23 cellular contexts compared by ENCODE assay signal in the genomic region with DNA sequence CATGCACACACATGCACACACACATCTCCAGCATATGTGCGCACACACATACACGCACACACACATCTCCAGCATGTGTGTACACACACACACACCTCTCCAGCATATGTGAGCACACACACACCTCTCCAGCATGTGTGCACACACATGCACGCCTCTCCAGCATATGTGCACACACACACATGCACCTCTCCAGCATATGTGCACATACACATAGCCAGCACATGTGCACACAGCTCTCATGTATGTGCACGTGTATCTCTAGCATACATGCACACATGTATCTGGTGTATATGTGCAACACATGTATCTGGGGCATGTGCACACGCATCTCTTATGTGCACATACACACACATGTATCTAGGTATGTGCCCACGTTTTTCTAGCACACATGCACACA. TPM values are rescaled to one million over a fixed set of nuclear protein-coding genes. Genes with fewer than 3 reads are reported as not detected.
A peak's percentile ranks its signal among the peaks of the same experiment; 100 is the strongest.
DNase-seq lines count a peak whose midpoint lies in the region; ATAC-seq, FAIRE-seq and TF ChIP-seq lines count a peak whose summit lies in the region.
"Had no signal": no experiment of that assay in that cellular context is flagged by ENCODE, and none has a peak within 500 bp of the region (broad histone marks: within the 10 kb centered on the region; RNA-seq: fewer than 3 reads in every experiment).

No MANE protein-coding gene starts in this region.

- no peaks in the 10 kb centered on the region for H3K27me3 Mint-ChIP-seq in activated CD4-positive, alpha-beta T cell treated with anti-CD3 and anti-CD28 coated beads, Interleukin-2, amount 10 ng/mL, durations not matched to agents 24 days and 14 days
- no peaks in the 10 kb centered on the region for H3K27me3 Mint-ChIP-seq in central memory CD8-positive, alpha-beta T cell
- no peaks in the 10 kb centered on the region for H3K27me3 Mint-ChIP-seq in natural killer cell treated with Interleukin-12 subunit alpha and Interleukin-12 subunit beta and Interleukin-15 and Interleukin-18, amount 100 ng/mL, for 72 hours
- H3K27me3 Mint-ChIP-seq in T-helper 17 cell, result no peaks in the 10 kb centered on the region
- H3K27me3 Mint-ChIP-seq: activated CD8-positive, alpha-beta T cell treated with anti-CD3 and anti-CD28 coated beads for 36 hours; stimulated activated naive CD8-positive, alpha-beta T cell treated with anti-CD3 and anti-CD28 coated beads, Interleukin-15, amount 100 ng/mL, for 72 hours had no signal

- DNase-seq in activated CD4-positive, alpha-beta T cell treated with anti-CD3 and anti-CD28 coated beads, Interleukin-2, amount 10 ng/mL, durations not matched to agents 24 days and 14 days, result no peak
- DNase-seq in activated CD4-positive, alpha-beta T cell treated with anti-CD3 and anti-CD28 coated beads, Interleukin-2, amount 50 U/mL, for 48 hours, result no peak
- DNase-seq in GM12891 (ENCODE audit: insufficient read length, low spot score), result no peak
- DNase-seq in central memory CD8-positive, alpha-beta T cell (ENCODE audit: low spot score in 2 of 2), result no peak
- no peak for DNase-seq in natural killer cell treated with Interleukin-12 subunit alpha and Interleukin-12 subunit beta and Interleukin-15 and Interleukin-18, amount 100 ng/mL, for 72 hours (ENCODE audit: low spot score)
- DNase-seq in RPMI8226, result no peak
- no peak for DNase-seq in T-helper 17 cell
- no peak for DNase-seq in posterior vena cava (ENCODE audit: low spot score)
- DNase-seq: activated CD8-positive, alpha-beta T cell treated with anti-CD3 and anti-CD28 coated beads for 36 hours; activated gamma-delta T cell; Caco-2; DMS79; Karpas-422; NCI-H187; SK-N-SH; stimulated activated CD4-positive, alpha-beta T cell treated with anti-CD3 and anti-CD28 coated beads, Interleukin-15, amount 100 ng/mL, for 24 hours; stimulated activated naive CD8-positive, alpha-beta T cell treated with anti-CD3 and anti-CD28 coated beads, Interleukin-15, amount 100 ng/mL, for 72 hours; T1000; thyroid gland had no signal

- intact Hi-C loops in activated CD4-positive, alpha-beta T cell treated with anti-CD3 and anti-CD28 coated beads, Interleukin-2, amount 10 ng/mL, durations not matched to agents 24 days and 14 days (cut with micrococcal nuclease), result no loop called here
- intact Hi-C loops in posterior vena cava (cut with DNase I), result no loop called here

- H3K4me1 Mint-ChIP-seq in activated CD4-positive, alpha-beta T cell treated with anti-CD3 and anti-CD28 coated beads, Interleukin-2, amount 10 ng/mL, durations not matched to agents 24 days and 14 days, result peaks cover 13% of the 10 kb centered on the region
- peaks cover 7% of the 10 kb centered on the region for H3K4me1 Mint-ChIP-seq in central memory CD8-positive, alpha-beta T cell
- H3K4me1 Mint-ChIP-seq in natural killer cell treated with Interleukin-12 subunit alpha and Interleukin-12 subunit beta and Interleukin-15 and Interleukin-18, amount 100 ng/mL, for 72 hours (ENCODE audit: low read depth in 2 of 2), result peaks cover 15 to 17% of the 10 kb centered on the region in 2 donors
- H3K4me1 Mint-ChIP-seq in T-helper 17 cell, result peaks cover 12% of the 10 kb centered on the region

- H3K27ac Mint-ChIP-seq in activated CD4-positive, alpha-beta T cell treated with anti-CD3 and anti-CD28 coated beads, Interleukin-2, amount 10 ng/mL, durations not matched to agents 24 days and 14 days, result peak overlapping the region; percentile 7
- no peak overlapping the region for H3K27ac Mint-ChIP-seq in central memory CD8-positive, alpha-beta T cell (ENCODE audit: low read depth)
- H3K27ac Mint-ChIP-seq in natural killer cell treated with Interleukin-12 subunit alpha and Interleukin-12 subunit beta and Interleukin-15 and Interleukin-18, amount 100 ng/mL, for 72 hours, result peak overlapping the region; percentile 44 to 63
- H3K27ac Mint-ChIP-seq in T-helper 17 cell, result no peak overlapping the region
- H3K27ac Mint-ChIP-seq: neural progenitor cell; stimulated activated naive CD8-positive, alpha-beta T cell treated with anti-CD3 and anti-CD28 coated beads, Interleukin-15, amount 100 ng/mL, for 72 hours had no signal

- no peak for TF ChIP-seq POLR2A in GM12891 (IDR thresholded peaks at IDR 0.05; ENCODE audit: low read depth, low read length)

- no peak overlapping the region for H3K4me3 Mint-ChIP-seq in activated CD4-positive, alpha-beta T cell treated with anti-CD3 and anti-CD28 coated beads, Interleukin-2, amount 10 ng/mL, durations not matched to agents 24 days and 14 days
- peak overlapping the region; percentile 8 for H3K4me3 Mint-ChIP-seq in central memory CD8-positive, alpha-beta T cell
- peak overlapping the region; percentile 71 for H3K4me3 Mint-ChIP-seq in natural killer cell treated with Interleukin-12 subunit alpha and Interleukin-12 subunit beta and Interleukin-15 and Interleukin-18, amount 100 ng/mL, for 72 hours
- no peak overlapping the region for H3K4me3 Mint-ChIP-seq in T-helper 17 cell
- H3K4me3 Mint-ChIP-seq: activated CD8-positive, alpha-beta T cell treated with anti-CD3 and anti-CD28 coated beads for 36 hours; neural progenitor cell had no signal

- ATAC-seq in central memory CD8-positive, alpha-beta T cell (replicated peaks; ENCODE audit: extremely low read depth, poor library complexity, severe bottlenecking), result no peak
- no peak for ATAC-seq in natural killer cell treated with Interleukin-12 subunit alpha and Interleukin-12 subunit beta and Interleukin-15 and Interleukin-18, amount 100 ng/mL, for 72 hours
- no peak for ATAC-seq in T-helper 17 cell
- ATAC-seq: activated CD8-positive, alpha-beta T cell treated with anti-CD3 and anti-CD28 coated beads for 36 hours; gastroesophageal sphincter; stimulated activated naive CD8-positive, alpha-beta T cell treated with anti-CD3 and anti-CD28 coated beads, Interleukin-15, amount 100 ng/mL, for 72 hours had no signal

- peak; percentile 88 for FAIRE-seq in GM12891 (lab: Jason Lieb, UNC)
- FAIRE-seq: GM18507, islet of Langerhans had no signal

- H3K36me3 Mint-ChIP-seq in activated CD4-positive, alpha-beta T cell treated with anti-CD3 and anti-CD28 coated beads, Interleukin-2, amount 10 ng/mL, durations not matched to agents 24 days and 14 days (ENCODE audit: low read depth), result no peaks in the 10 kb centered on the region
- no peaks in the 10 kb centered on the region for H3K36me3 Mint-ChIP-seq in central memory CD8-positive, alpha-beta T cell (ENCODE audit: insufficient read depth)
- no peaks in the 10 kb centered on the region for H3K36me3 Mint-ChIP-seq in natural killer cell treated with Interleukin-12 subunit alpha and Interleukin-12 subunit beta and Interleukin-15 and Interleukin-18, amount 100 ng/mL, for 72 hours
- no peaks in the 10 kb centered on the region for H3K36me3 Mint-ChIP-seq in T-helper 17 cell (ENCODE audit: low read depth)

- H3K9me3 ChIP-seq in T-helper 17 cell (ENCODE audit: control insufficient read depth, low read length, poor library complexity, severe bottlenecking), result no peaks in the 10 kb centered on the region
- H3K9me3 ChIP-seq: Caco-2, gastroesophageal sphincter, SK-N-SH, thyroid gland had no signal

- H3K9me3 Mint-ChIP-seq in activated CD4-positive, alpha-beta T cell treated with anti-CD3 and anti-CD28 coated beads, Interleukin-2, amount 10 ng/mL, durations not matched to agents 24 days and 14 days, result no peaks in the 10 kb centered on the region
- no peaks in the 10 kb centered on the region for H3K9me3 Mint-ChIP-seq in central memory CD8-positive, alpha-beta T cell
- no peaks in the 10 kb centered on the region for H3K9me3 Mint-ChIP-seq in natural killer cell treated with Interleukin-12 subunit alpha and Interleukin-12 subunit beta and Interleukin-15 and Interleukin-18, amount 100 ng/mL, for 72 hours
- H3K9me3 Mint-ChIP-seq: activated CD8-positive, alpha-beta T cell treated with anti-CD3 and anti-CD28 coated beads for 36 hours; neural progenitor cell; stimulated activated naive CD8-positive, alpha-beta T cell treated with anti-CD3 and anti-CD28 coated beads, Interleukin-15, amount 100 ng/mL, for 72 hours had no signal

TF ChIP-seq in GM12891, 5 proteins besides CTCF, POLR2A, EP300 and RAD21:
- no peak for TF ChIP-seq PAX5 (IDR thresholded peaks at IDR 0.05; ENCODE audit: insufficient read depth, low read length, severe bottlenecking)
- TF ChIP-seq POLR2AphosphoS5 (IDR thresholded peaks at IDR 0.05; ENCODE audit: low read depth, low read length), result no peak

RNA-seq across cellular contexts. Expression of a gene that starts 57.9 kb away (rescaled TPM):
- total RNA-seq in activated CD4-positive, alpha-beta T cell treated with anti-CD3 and anti-CD28 coated beads, Interleukin-2, amount 10 ng/mL, durations not matched to agents 24 days and 14 days, result 100 and 102 TPM in 2 replicates
- 8.4 TPM for polyA plus RNA-seq in GM12891 (2012; ENCODE audit: low read depth, missing spikeins)
- 100 to 1,000 TPM in 1 of 2 donors, 10 to 100 TPM in 1; 23.3 to 110 TPM for total RNA-seq in natural killer cell treated with Interleukin-12 subunit alpha and Interleukin-12 subunit beta and Interleukin-15 and Interleukin-18, amount 100 ng/mL, for 72 hours
- total RNA-seq in T-helper 17 cell (10 to 100 TPM; 10.8 to 13.7 TPM), posterior vena cava (1 to 10 TPM; 4.5 to 6.5 TPM)

Comparison
In these comparisons a context has a peak if more than half of its experiments do, and no peak if none do; other contexts are left out.
1. H3K27ac Mint-ChIP-seq: peak in activated CD4-positive, alpha-beta T cell treated with anti-CD3 and anti-CD28 coated beads, Interleukin-2, amount 10 ng/mL, durations not matched to agents 24 days and 14 days (single experiment) and natural killer cell treated with Interleukin-12 subunit alpha and Interleukin-12 subunit beta and Interleukin-15 and Interleukin-18, amount 100 ng/mL, for 72 hours (2 of 2); none in central memory CD8-positive, alpha-beta T cell (single experiment) and T-helper 17 cell (single experiment).
2. H3K4me3 Mint-ChIP-seq: peak in central memory CD8-positive, alpha-beta T cell (single experiment) and natural killer cell treated with Interleukin-12 subunit alpha and Interleukin-12 subunit beta and Interleukin-15 and Interleukin-18, amount 100 ng/mL, for 72 hours (single experiment); none in activated CD4-positive, alpha-beta T cell treated with anti-CD3 and anti-CD28 coated beads, Interleukin-2, amount 10 ng/mL, durations not matched to agents 24 days and 14 days (single experiment) and T-helper 17 cell (single experiment).